ENCODE assay signal across 15 cellular contexts in the genomic region with DNA sequence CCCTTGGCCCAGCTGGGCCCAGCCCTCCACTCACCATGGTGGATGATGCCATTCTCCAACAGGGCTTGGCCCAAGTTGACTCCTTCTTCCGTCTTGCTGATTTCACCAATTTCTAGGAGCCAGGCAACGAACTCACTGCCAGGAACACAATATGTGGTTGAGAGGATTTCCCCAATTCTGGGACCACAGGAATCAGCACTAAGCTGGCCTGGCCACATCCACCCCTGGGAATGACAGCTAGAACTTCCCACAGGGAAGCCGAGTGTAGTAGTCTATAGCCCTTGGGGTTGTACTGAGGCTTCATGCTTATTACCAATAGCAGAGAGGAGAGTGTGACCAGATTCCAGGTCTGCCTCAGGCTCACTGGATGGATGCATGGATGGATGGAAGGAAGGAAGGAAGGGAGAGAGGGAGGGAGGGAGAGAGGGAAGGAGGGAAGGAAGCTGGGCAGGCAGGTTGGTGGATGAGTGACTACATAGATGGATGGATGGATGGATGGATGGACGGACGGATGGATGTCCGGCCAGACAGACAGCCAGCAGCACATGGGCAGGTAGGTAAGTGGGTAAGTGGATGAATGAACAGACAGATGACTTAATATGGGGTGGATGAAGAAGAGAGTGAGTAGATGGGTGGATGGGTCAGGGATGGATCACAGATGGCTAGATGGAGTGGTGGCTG.
DNase-seq lines count a peak whose midpoint lies in the region; ATAC-seq, FAIRE-seq and TF ChIP-seq lines count a peak whose summit lies in the region.
"Had no signal": no experiment of that assay in that cellular context is flagged by ENCODE, and none has a peak within 500 bp of the region (broad histone marks: within the 10 kb centered on the region; RNA-seq: fewer than 3 reads in every experiment).

No MANE protein-coding gene starts in this region.

- in situ Hi-C loops in HepG2 (cut with HindIII; ENCODE audit: extremely low pct_ligation_motif_present, low pct_unique_long_range_greater_than_20kb): no loop called here

- TF ChIP-seq EP300 in HepG2 (IDR thresholded peaks at IDR 0.05; ENCODE audit: low read depth in 2 of 2, low read length in 2 of 2) (no peak), HepG2 (CRISPR knock-in tag; IDR thresholded peaks at IDR 0.05; ENCODE audit: borderline replicate concordance) (no peak)

- CTCF ChIA-PET in HepG2 (lab: Yijun Ruan, JAX; ENCODE audit: low intra/inter-chr PET ratio, low total read pairs): no interaction called here

- no peak overlapping the region for H2AFZ ChIP-seq in HepG2 (ENCODE audit: low read length)

- TF ChIP-seq RAD21 in HepG2 (CRISPR knock-in tag; IDR thresholded peaks at IDR 0.05): no peak

- no peak overlapping the region for H3K9ac ChIP-seq in HepG2 (ENCODE audit: insufficient read depth, low read depth, low read length)
- H3K9ac ChIP-seq: BLaER1 had no signal

- H3K4me2 ChIP-seq in HepG2 (ENCODE audit: low read depth, low read length): no peak overlapping the region

- POLR2A ChIA-PET in HepG2 (lab: Yijun Ruan, JAX): no interaction called here

- peaks cover 6 to 49% of the 10 kb centered on the region in 2 experiments for H3K27me3 ChIP-seq in HepG2 (ENCODE audit: control insufficient read depth in 1 of 2, insufficient read depth in 2 of 2, low read length in 2 of 2)
- H3K27me3 ChIP-seq: BLaER1 had no signal

- no peaks in the 10 kb centered on the region for H4K20me1 ChIP-seq in HepG2 (ENCODE audit: insufficient read depth, low read length)
- H4K20me1 ChIP-seq: BLaER1 had no signal

- no peaks in the 10 kb centered on the region for H3K9me3 ChIP-seq in HepG2 (ENCODE audit: low read length)
- H3K9me3 ChIP-seq: BLaER1 had no signal

- ATAC-seq in HepG2: no peak
- no peak for ATAC-seq in HG02763 (IDR thresholded peaks at IDR 0.05; ENCODE audit: unreplicated experiment)

- H3K36me3 ChIP-seq in HepG2 (replicated peaks in 1 of 2; ENCODE audit: control insufficient read depth in 1 of 2, insufficient read depth in 2 of 2, low read length in 2 of 2): no peaks in the 10 kb centered on the region
- H3K36me3 ChIP-seq: BLaER1 had no signal

- intact Hi-C loops in HepG2 (cut with micrococcal nuclease; ENCODE audit: unreplicated experiment): no loop called here

- H3K4me3 ChIP-seq in HepG2 (replicated peaks in 1 of 3; ENCODE audit: insufficient read depth in 1 of 3, low read depth in 2 of 3, low read length in 3 of 3): no peak overlapping the region
- H3K4me3 ChIP-seq: BLaER1 had no signal

- BruUV-seq in HepG2 (replicated peaks; lab: Mats Ljungman, UMichigan): no TSS peak

- WGBS in HepG2 (ENCODE audit: low lambda C conversion rate): 43% methylated on average over 6 of the region's 6 CpGs

- FAIRE-seq in HepG2 (lab: Jason Lieb, UNC) (no peak), urothelium cell line (lab: Jason Lieb, UNC) (peak; percentile 48)
- FAIRE-seq: H54 had no signal

- TF ChIP-seq POLR2A in HepG2 (IDR thresholded peaks at IDR 0.05; ENCODE audit: insufficient read depth in 1 of 2, low read depth in 2 of 2, low read length in 2 of 2): no peak

- DNase-seq in LHCN-M2 (ENCODE audit: low read depth) (peak; percentile 14), astrocyte of the hippocampus (ENCODE audit: low read depth, low spot score) (peak; percentile 63), HepG2 (ENCODE audit: low spot score) (no peak), urothelium cell line (ENCODE audit: low spot score) (no peak), NCI-H1694 treated with DMSO at 0.1 percent for 48 hours (lab: John Stamatoyannopoulos, UW) (no peak)
- DNase-seq in stimulated activated CD4-positive, alpha-beta T cell treated with anti-CD3 and anti-CD28 coated beads, Interleukin-12 subunit alpha, Interleukin-12 subunit beta, amount 100 ng/mL, for 4 hours: no peak
- DNase-seq: CD8-positive, alpha-beta memory T cell; KBM-7; NCI-H1092; NCI-H2107; NCI-H226; NCI-H526 treated with DMSO at 0.1 percent for 48 hours had no signal

- TF ChIP-seq CTCF in HepG2 (CRISPR knock-in tag; IDR thresholded peaks at IDR 0.05): no peak

- H3K4me1 ChIP-seq in HepG2 (ENCODE audit: insufficient read depth, low read length): peaks cover 13% of the 10 kb centered on the region

- H3K79me2 ChIP-seq in HepG2 (ENCODE audit: insufficient read depth, low read length): no peaks in the 10 kb centered on the region

- H3K27ac ChIP-seq in HepG2 (ENCODE audit: extremely low read length, insufficient read depth, low read length): no peak overlapping the region

TF ChIP-seq in HepG2, 621 proteins besides CTCF, POLR2A, EP300 and RAD21:
- TF ChIP-seq IKZF1 (IDR thresholded peaks at IDR 0.05) (0 out of 2 replicates have a peak, but pooled peaks have one; percentile 67), ZC3H4 (CRISPR knock-in tag; IDR thresholded peaks at IDR 0.05; ENCODE audit: borderline replicate concordance) (no peak), PRDM4 (CRISPR knock-in tag; IDR thresholded peaks at IDR 0.05; ENCODE audit: borderline replicate concordance) (no peak), PCBP2 (optimal IDR thresholded peaks at IDR 0.05; ENCODE audit: low read depth, low read length, poor library complexity, severe bottlenecking) (peak; percentile 63)
- TF ChIP-seq, protein P1, sequence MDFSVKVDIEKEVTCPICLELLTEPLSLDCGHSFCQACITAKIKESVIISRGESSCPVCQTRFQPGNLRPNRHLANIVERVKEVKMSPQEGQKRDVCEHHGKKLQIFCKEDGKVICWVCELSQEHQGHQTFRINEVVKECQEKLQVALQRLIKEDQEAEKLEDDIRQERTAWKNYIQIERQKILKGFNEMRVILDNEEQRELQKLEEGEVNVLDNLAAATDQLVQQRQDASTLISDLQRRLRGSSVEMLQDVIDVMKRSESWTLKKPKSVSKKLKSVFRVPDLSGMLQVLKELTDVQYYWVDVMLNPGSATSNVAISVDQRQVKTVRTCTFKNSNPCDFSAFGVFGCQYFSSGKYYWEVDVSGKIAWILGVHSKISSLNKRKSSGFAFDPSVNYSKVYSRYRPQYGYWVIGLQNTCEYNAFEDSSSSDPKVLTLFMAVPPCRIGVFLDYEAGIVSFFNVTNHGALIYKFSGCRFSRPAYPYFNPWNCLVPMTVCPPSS (IDR thresholded peaks at IDR 0.05): 0 out of 2 replicates have a peak, but pooled peaks have one; percentile 11
TF ChIP-seq in HepG2: peak in this region for 3.

Comparison
In these comparisons a context has a peak if more than half of its experiments do, and no peak if none do; other contexts are left out.
1. DNase-seq: peak in LHCN-M2 (single experiment) and astrocyte of the hippocampus (single experiment); none in HepG2 (single experiment), urothelium cell line (single experiment), stimulated activated CD4-positive, alpha-beta T cell treated with anti-CD3 and anti-CD28 coated beads, Interleukin-12 subunit alpha, Interleukin-12 subunit beta, amount 100 ng/mL, for 4 hours (single experiment) and NCI-H1694 treated with DMSO at 0.1 percent for 48 hours (single experiment).